Comparison of ENCODE assay signal across 19 cellular contexts in genomic region chr4:8296491-8296890, GRCh38. TPM values are rescaled to one million over a fixed set of nuclear protein-coding genes. Genes with fewer than 3 reads are reported as not detected.
DNase-seq lines count a peak whose midpoint lies in the region; ATAC-seq and TF ChIP-seq lines count a peak whose summit lies in the region.
"Had no signal": no experiment of that assay in that cellular context is flagged by ENCODE, and none has a peak within 500 bp of the region (broad histone marks: within the 10 kb centered on the region; RNA-seq: fewer than 3 reads in every experiment).

No MANE protein-coding gene starts in this region.

- H3K36me3 ChIP-seq in aorta (ENCODE audit: control insufficient read depth in 1 of 2, insufficient read depth in 2 of 2, low read length in 1 of 2) (no peaks in the 10 kb centered on the region), endodermal cell (ENCODE audit: control insufficient read depth, insufficient read depth, low read length) (no peaks in the 10 kb centered on the region)

- H3K27me3 Mint-ChIP-seq in chondrocyte (ENCODE audit: low read depth) (no peaks in the 10 kb centered on the region), endodermal cell (ENCODE audit: insufficient read depth) (peaks cover 3% of the 10 kb centered on the region)

- H3K27ac Mint-ChIP-seq in chondrocyte (ENCODE audit: unreplicated experiment): no peak overlapping the region
- no peak overlapping the region for H3K27ac Mint-ChIP-seq in endodermal cell

- peaks cover 29% of the 10 kb centered on the region for H3K9me3 Mint-ChIP-seq in chondrocyte (ENCODE audit: low read depth)
- peaks cover 3% of the 10 kb centered on the region for H3K9me3 Mint-ChIP-seq in endodermal cell

- H3K36me3 Mint-ChIP-seq in chondrocyte (ENCODE audit: low read depth) (peaks cover 9% of the 10 kb centered on the region), endodermal cell (ENCODE audit: low read depth) (peaks cover 4% of the 10 kb centered on the region)

- H3K9me3 ChIP-seq in aorta (ENCODE audit: control insufficient read depth, low read length) (no peaks in the 10 kb centered on the region), endodermal cell (ENCODE audit: control insufficient read depth, low read length) (no peaks in the 10 kb centered on the region)

- H3K9ac ChIP-seq in endodermal cell (ENCODE audit: extremely low read depth, low read length, poor library complexity, severe bottlenecking): no peak overlapping the region

- H3K4me3 ChIP-seq in aorta (ENCODE audit: low read length in 2 of 2): no peak overlapping the region
- H3K4me3 ChIP-seq in endodermal cell (ENCODE audit: low read length): no peak overlapping the region
- H3K4me3 ChIP-seq: SK-N-MC had no signal

- no peak overlapping the region for H3K4me3 Mint-ChIP-seq in chondrocyte (ENCODE audit: unreplicated experiment)
- no peak overlapping the region for H3K4me3 Mint-ChIP-seq in endodermal cell

- peak; percentile 1 for DNase-seq in Right ventricle myocardium inferior (ENCODE audit: missing footprints)
- DNase-seq in left cardiac atrium: no peak
- peak; percentile 40 for DNase-seq in chondrocyte (ENCODE audit: low spot score)
- peak; percentile 47 for DNase-seq in posterior vena cava (ENCODE audit: low spot score)
- peak; percentile 20 to 62 for DNase-seq in aorta
- no peak for DNase-seq in NCI-H2029 (lab: John Stamatoyannopoulos, UW)
- DNase-seq in endodermal cell: no peak
- DNase-seq: 8988T, H7, Kasumi-1, NCI-H1694, NCI-H2081 treated with DMSO at 0.1 percent for 48 hours, NCI-H2171 treated with DMSO at 0.1 percent for 48 hours, NCI-H446 treated with DMSO at 0.1 percent for 48 hours, NCI-H526 treated with DMSO at 0.1 percent for 48 hours, OCI-M1, SHP77 treated with DMSO at 0.1 percent for 48 hours had no signal

- H3K27ac ChIP-seq in aorta (ENCODE audit: low read depth in 1 of 2, low read length in 2 of 2): no peak overlapping the region
- no peak overlapping the region for H3K27ac ChIP-seq in endodermal cell (ENCODE audit: low read depth, low read length)
- H3K27ac ChIP-seq: SK-N-MC had no signal

- intact Hi-C loops in Right ventricle myocardium inferior (cut with DNase I) (no loop called here), left cardiac atrium (cut with DNase I) (no loop called here), posterior vena cava (cut with DNase I) (no loop called here), aorta (cut with DNase I) (no loop called here)

- WGBS in aorta, 2 donors: 67 to 72% methylated on average over 3 of the region's 3 CpGs
- WGBS in endodermal cell (ENCODE audit: insufficient coverage in 1 of 2, insufficient read length in 1 of 2), 2 experiments: 77 to 83% methylated on average over 2 to 3 of the region's 3 CpGs

- H3K27me3 ChIP-seq in aorta (ENCODE audit: control insufficient read depth in 1 of 2, insufficient read depth in 2 of 2, low read length in 1 of 2) (no peaks in the 10 kb centered on the region), endodermal cell (ENCODE audit: control insufficient read depth, insufficient read depth, low read length, poor library complexity, severe bottlenecking) (no peaks in the 10 kb centered on the region)

- H3K4me1 ChIP-seq in aorta (ENCODE audit: control insufficient read depth in 1 of 2, insufficient read depth in 2 of 2, low read length in 2 of 2): no peaks in the 10 kb centered on the region
- H3K4me1 ChIP-seq in endodermal cell (ENCODE audit: control insufficient read depth, insufficient read depth, low read length): no peaks in the 10 kb centered on the region

- no peaks in the 10 kb centered on the region for H3K4me1 Mint-ChIP-seq in chondrocyte (ENCODE audit: low read depth)
- H3K4me1 Mint-ChIP-seq in endodermal cell: no peaks in the 10 kb centered on the region

- TF ChIP-seq CTCF in chondrocyte (IDR thresholded peaks at IDR 0.05) (no peak), endodermal cell (conservative IDR thresholded peaks at IDR 0.05) (no peak)

- peak; percentile 9 for ATAC-seq in Right ventricle myocardium inferior
- ATAC-seq in left cardiac atrium: no peak
- no peak for ATAC-seq in aorta (ENCODE audit: low FRiP score)

RNA-seq across cellular contexts. Expression of gene HTRA3, which starts 26.9 kb away (rescaled TPM):
- 131 TPM for total RNA-seq in Right ventricle myocardium inferior
- total RNA-seq in left cardiac atrium: 10 to 100 TPM; 48.5 to 78.2 TPM
- 0.68 to 4.8 TPM (median 3.5 TPM) in 3 replicates for total RNA-seq in chondrocyte
- 100 to 1,000 TPM in 1 of 2 donors, 10 to 100 TPM in 1; 14.9 to 104 TPM for total RNA-seq in posterior vena cava
- total RNA-seq in aorta: 100 to 1,000 TPM in 1 of 2 donors, 10 to 100 TPM in 1; 31.8 to 129 TPM
- 1 to 10 TPM; 1.1 to 5.2 TPM for polyA plus RNA-seq in aorta
- total RNA-seq in endodermal cell: 1 to 10 TPM; 3.2 to 4.6 TPM
- 1.4 TPM for polyA plus RNA-seq in endodermal cell (2013, experiment 1 of 2)
- polyA plus RNA-seq in endodermal cell (2013, experiment 2 of 2): 1.6 TPM
- total RNA-seq: MCF 10A had no signal

Comparison
In these comparisons a context has a peak if more than half of its experiments do, and no peak if none do; other contexts are left out.
1. DNase-seq: peak in Right ventricle myocardium inferior (single experiment), chondrocyte (single experiment), posterior vena cava (single experiment) and aorta (2 of 2); none in left cardiac atrium (single experiment), NCI-H2029 (single experiment) and endodermal cell (single experiment).